Comparison of ENCODE assay signal across 20 cellular contexts in genomic region chr5:172043822-172044221, GRCh38.
"Had no signal": no experiment of that assay in that cellular context is flagged by ENCODE, and none has a peak within 500 bp of the region (broad histone marks: within the 10 kb centered on the region; RNA-seq: fewer than 3 reads in every experiment).

No MANE protein-coding gene starts in this region.

- ATAC-seq: left cardiac atrium; stimulated activated naive CD8-positive, alpha-beta T cell treated with anti-CD3 and anti-CD28 coated beads, Interleukin-15, amount 100 ng/mL, for 72 hours had no signal

- H3K27ac Mint-ChIP-seq: activated CD4-positive, alpha-beta T cell treated with anti-CD3 and anti-CD28 coated beads, Interleukin-2, amount 10 ng/mL, durations not matched to agents 24 days and 14 days; activated T-helper 1 cell treated with anti-CD3 and anti-CD28 coated beads, Interleukin-12 subunit alpha, Interleukin-12 subunit beta, Interleukin-2, Interleukin-4 antibody, amounts not matched to agents 30 ng/mL and 10 ng/mL and 1 ng/mL, durations not matched to agents 14 hours and 24 hours and 36 hours had no signal

- H3K4me3 Mint-ChIP-seq: activated B cell treated with CpG ODN at 0.5 μM for 24 hours; activated CD4-positive, alpha-beta T cell treated with anti-CD3 and anti-CD28 coated beads, Interleukin-2, amount 10 ng/mL, durations not matched to agents 24 days and 14 days; activated T-helper 1 cell treated with anti-CD3 and anti-CD28 coated beads, Interleukin-12 subunit alpha, Interleukin-12 subunit beta, Interleukin-2, Interleukin-4 antibody, amounts not matched to agents 30 ng/mL and 10 ng/mL and 1 ng/mL, durations not matched to agents 14 hours and 24 hours and 36 hours; stimulated activated naive CD8-positive, alpha-beta T cell treated with anti-CD3 and anti-CD28 coated beads, Interleukin-15, amount 100 ng/mL, for 72 hours had no signal

- H3K27me3 ChIP-seq: heart right ventricle, testis had no signal

- H3K9me3 Mint-ChIP-seq: activated B cell treated with CpG ODN at 0.5 μM for 24 hours; activated CD4-positive, alpha-beta T cell treated with anti-CD3 and anti-CD28 coated beads, Interleukin-2, amount 10 ng/mL, durations not matched to agents 24 days and 14 days; activated T-helper 1 cell treated with anti-CD3 and anti-CD28 coated beads, Interleukin-12 subunit alpha, Interleukin-12 subunit beta, Interleukin-2, Interleukin-4 antibody, amounts not matched to agents 30 ng/mL and 10 ng/mL and 1 ng/mL, durations not matched to agents 14 hours and 24 hours and 36 hours; stimulated activated naive CD8-positive, alpha-beta T cell treated with anti-CD3 and anti-CD28 coated beads, Interleukin-15, amount 100 ng/mL, for 72 hours had no signal

- H3K9me3 ChIP-seq: heart right ventricle, testis had no signal

- FAIRE-seq: astrocyte, frontal cortex, TTC549 had no signal

- H3K27ac ChIP-seq: coronary artery, epithelial cell of prostate, heart right ventricle, skin epidermis, testis had no signal

- H3K27me3 Mint-ChIP-seq: activated B cell treated with CpG ODN at 0.5 μM for 24 hours; activated CD4-positive, alpha-beta T cell treated with anti-CD3 and anti-CD28 coated beads, Interleukin-2, amount 10 ng/mL, durations not matched to agents 24 days and 14 days; stimulated activated naive CD8-positive, alpha-beta T cell treated with anti-CD3 and anti-CD28 coated beads, Interleukin-15, amount 100 ng/mL, for 72 hours had no signal

- H3K4me3 ChIP-seq: coronary artery, heart right ventricle, lung, skin epidermis, testis had no signal

- DNase-seq: activated B cell treated with CpG ODN at 0.5 μM for 24 hours; activated CD4-positive, alpha-beta T cell treated with anti-CD3 and anti-CD28 coated beads, Interleukin-2, amount 10 ng/mL, durations not matched to agents 24 days and 14 days; activated CD8-positive, alpha-beta memory T cell treated with anti-CD3 and anti-CD28 coated beads for 24 hours; activated naive CD4-positive, alpha-beta T cell treated with Interleukin-2 at 50 U/mL for 16 hours; effector memory CD4-positive, alpha-beta T cell; heart right ventricle; left cardiac atrium; SIG-M5; stimulated activated CD4-positive, alpha-beta T cell treated with anti-CD3 and anti-CD28 coated beads, Interleukin-4, amount 100 ng/mL, for 4 hours; stimulated activated CD8-positive, alpha-beta memory T cell treated with anti-CD3 and anti-CD28 coated beads, Interleukin-4, amount 100 ng/mL, for 48 hours; stimulated activated naive CD8-positive, alpha-beta T cell treated with anti-CD3 and anti-CD28 coated beads, Interleukin-15, amount 100 ng/mL, for 72 hours; testis had no signal
